ENCODE assay signal across 25 cellular contexts in the genomic region with DNA sequence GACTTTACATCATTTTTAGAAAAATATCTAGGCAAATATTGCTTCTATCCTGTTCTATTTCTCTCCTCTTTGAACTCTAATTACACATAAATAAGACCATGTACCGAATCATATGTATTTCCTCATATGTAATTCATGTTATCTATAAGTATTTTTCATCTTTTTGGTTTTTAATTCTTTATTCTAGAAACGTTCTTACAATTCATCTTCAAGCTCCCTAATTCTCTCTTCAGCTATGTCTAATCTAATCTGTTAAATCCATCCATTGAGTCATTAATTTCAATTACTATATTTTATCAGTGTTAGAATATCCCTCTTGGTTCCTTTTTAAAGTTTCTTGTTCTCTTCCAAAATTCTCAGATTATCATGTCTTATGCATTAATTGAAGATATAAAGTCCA.
"Had no signal": no experiment of that assay in that cellular context is flagged by ENCODE, and none has a peak within 500 bp of the region (broad histone marks: within the 10 kb centered on the region; RNA-seq: fewer than 3 reads in every experiment).

No MANE protein-coding gene starts in this region.

- H3K4me2 ChIP-seq: neural progenitor cell had no signal

- DNase-seq: occipital lobe; ovary; posterior cingulate gyrus; psoas muscle; right cardiac atrium; right lobe of liver; sigmoid colon; small intestine; stimulated activated CD4-positive, alpha-beta T cell treated with anti-CD3 and anti-CD28 coated beads, Interleukin-15, amount 100 ng/mL, for 24 hours; stimulated activated CD4-positive, alpha-beta T cell treated with anti-CD3 and anti-CD28 coated beads, Interleukin-2, amount 100 ng/mL, for 24 hours; stimulated activated CD4-positive, alpha-beta T cell treated with anti-CD3 and anti-CD28 coated beads, Interleukin-2, amount 100 ng/mL, for 48 hours; stimulated activated CD4-positive, alpha-beta T cell treated with anti-CD3 and anti-CD28 coated beads, Interleukin-4, amount 100 ng/mL, for 24 hours; stimulated activated naive B cell treated with anti-CD40 and anti-IgM and Interleukin-4, amounts not matched to agents 10 μg/mL and 1 μg/mL and 100 μg/mL, for 72 hours; stimulated activated naive CD4-positive, alpha-beta T cell treated with Interleukin-2 at 50 U/mL for 16 hours; stomach; thyroid gland; trophoblast cell; upper lobe of left lung had no signal

- H3K4me3 ChIP-seq: neural progenitor cell, ovary, psoas muscle, right lobe of liver, sigmoid colon, stomach, thoracic aorta, thyroid gland, tibial nerve, upper lobe of left lung, vagina had no signal

- H3K9ac ChIP-seq: neural progenitor cell, parathyroid adenoma had no signal

- H3K9me3 ChIP-seq: ovary, sigmoid colon, stomach, thoracic aorta, thyroid gland, upper lobe of left lung, vagina had no signal

- FAIRE-seq: urothelium cell line had no signal

- H3K36me3 ChIP-seq: neural progenitor cell, ovary, right lobe of liver, sigmoid colon, stomach, thoracic aorta, thyroid gland, tibial nerve, upper lobe of left lung, vagina had no signal

- H3K27ac ChIP-seq: neural progenitor cell, ovary, parathyroid adenoma, psoas muscle, right lobe of liver, sigmoid colon, stomach, thoracic aorta, thyroid gland, tibial nerve, upper lobe of left lung, vagina had no signal

- H3K27me3 ChIP-seq: neural progenitor cell, ovary, right lobe of liver, sigmoid colon, stomach, thyroid gland, tibial nerve, upper lobe of left lung, vagina had no signal

- H3K79me2 ChIP-seq: parathyroid adenoma had no signal

- H2AFZ ChIP-seq: neural progenitor cell, parathyroid adenoma had no signal

- H3K4me1 ChIP-seq: neural progenitor cell, parathyroid adenoma, psoas muscle, right lobe of liver, sigmoid colon, stomach, tibial nerve, upper lobe of left lung, vagina had no signal

- ATAC-seq: psoas muscle; right cardiac atrium; right lobe of liver; stimulated activated effector memory CD8-positive, alpha-beta T cell treated with anti-CD3 and anti-CD28 coated beads, Interleukin-12 subunit alpha, Interleukin-12 subunit beta, amount 100 ng/mL, for 72 hours; stimulated activated naive B cell treated with anti-CD40 and anti-IgM and Interleukin-4, amounts not matched to agents 10 μg/mL and 1 μg/mL and 100 μg/mL, for 72 hours had no signal
